8 cellular contexts compared by ENCODE assay signal in genomic region chr9:129495422-129496186, GRCh38.
DNase-seq lines count a peak whose midpoint lies in the region; ATAC-seq and TF ChIP-seq lines count a peak whose summit lies in the region.

No MANE protein-coding gene starts in this region.

- H3K27me3 Mint-ChIP-seq in CD14-positive monocyte (ENCODE audit: low read depth in 3 of 3), result peaks cover 2 to 13% (median 3%) of the 10 kb centered on the region in 3 donors
- H3K27me3 Mint-ChIP-seq in memory B cell, result peaks cover 24% of the 10 kb centered on the region

- no peak for TF ChIP-seq CTCF in CD14-positive monocyte (IDR thresholded peaks at IDR 0.05)

- no peaks in the 10 kb centered on the region for H3K4me1 ChIP-seq in endocrine pancreas (ENCODE audit: control insufficient read depth, insufficient read depth, low read length)

- H3K4me1 Mint-ChIP-seq in CD14-positive monocyte (peaks cover 52% of the 10 kb centered on the region), memory B cell (peaks cover 4% of the 10 kb centered on the region)

- peak overlapping the region; percentile 85 to 98 (median 93) for H3K27ac Mint-ChIP-seq in CD14-positive monocyte
- H3K27ac Mint-ChIP-seq in memory B cell, result no peak overlapping the region

- peak overlapping the region; percentile 38 for H3K4me3 ChIP-seq in endocrine pancreas (ENCODE audit: control insufficient read depth, insufficient read depth, low read length)

- H3K9me3 Mint-ChIP-seq in CD14-positive monocyte (no peaks in the 10 kb centered on the region), memory B cell (no peaks in the 10 kb centered on the region)

- H3K9ac ChIP-seq in endocrine pancreas (ENCODE audit: control insufficient read depth, insufficient read depth, low read length), result peak overlapping the region; percentile 82

- ATAC-seq in memory B cell (ENCODE audit: low read depth) (peak; percentile 80), HG02885 (IDR thresholded peaks at IDR 0.05; ENCODE audit: poor library complexity, unreplicated experiment) (no peak)

- peak; percentile 86 for DNase-seq in CD14-positive monocyte (ENCODE audit: low spot score)
- DNase-seq in HK-2 (ENCODE audit: unreplicated experiment), result peak; percentile 96
- peak; percentile 81 for DNase-seq in NOMO-1 treated with DMSO at 0.1 percent for 48 hours (lab: John Stamatoyannopoulos, UW; ENCODE audit: unreplicated experiment)
- peak; percentile 94 for DNase-seq in activated CD8-positive, alpha-beta memory T cell treated with anti-CD3 and anti-CD28 coated beads, Interleukin-2, amount 50 U/mL, for 48 hours
- peak in 1 of 2 donors; percentile 44 for DNase-seq in memory B cell (ENCODE audit: low spot score in 2 of 2)
- DNase-seq in stimulated activated CD4-positive, alpha-beta T cell treated with anti-CD3 and anti-CD28 coated beads, TNF-alpha, amount 100 ng/mL, for 24 hours (ENCODE audit: low read depth in 3 of 3), result peak; percentile 75 to 84 (median 80)

- H3K36me3 Mint-ChIP-seq in CD14-positive monocyte (peaks cover 39 to 44% of the 10 kb centered on the region in 2 donors), memory B cell (no peaks in the 10 kb centered on the region)

- no peaks in the 10 kb centered on the region for H3K36me3 ChIP-seq in endocrine pancreas (ENCODE audit: control insufficient read depth, insufficient read depth, low read length)

- H3K27me3 ChIP-seq in endocrine pancreas (ENCODE audit: control insufficient read depth, insufficient read depth, low read length), result no peaks in the 10 kb centered on the region

- intact Hi-C loops in CD14-positive monocyte (cut with micrococcal nuclease), result loop anchor here (2.0 to 10.0 kb wide), 3 partner anchors 33 to 109 kb away; no protein-coding TSS in a partner anchor

- H3K9me3 ChIP-seq in endocrine pancreas (ENCODE audit: control insufficient read depth, low read length), result no peaks in the 10 kb centered on the region

- H3K4me3 Mint-ChIP-seq in CD14-positive monocyte, result peak overlapping the region; percentile 90 to 91
- peak overlapping the region; percentile 58 for H3K4me3 Mint-ChIP-seq in memory B cell
